ENCODE assay signal across 8 cellular contexts in genomic region chr16:75622762-75623605, GRCh38. TPM values are rescaled to one million over a fixed set of nuclear protein-coding genes. Genes with fewer than 3 reads are reported as not detected.
DNase-seq lines count a peak whose midpoint lies in the region; ATAC-seq and TF ChIP-seq lines count a peak whose summit lies in the region.

Gene ADAT1 (minus strand): TSS chr16:75623281. CDS start chr16:75620799, 2,482 bp downstream.

- H3K36me3 ChIP-seq in right lobe of liver: peaks cover 0 to 28% (median 6%) of the 10 kb centered on the region in 4 donors

- DNase-seq in CD1c-positive myeloid dendritic cell (ENCODE audit: extremely low spot score) (peak; percentile 99), NCI-H82 treated with DMSO at 0.1 percent for 48 hours (lab: John Stamatoyannopoulos, UW; ENCODE audit: unreplicated experiment) (peak; percentile 79), dorsolateral prefrontal cortex (peak; percentile 94 to 99 (median 98)), right lobe of liver (peak; percentile 98 to 99 (median 99))
- peak; percentile 99 for DNase-seq in activated CD4-positive, alpha-beta memory T cell treated with anti-CD3 and anti-CD28 coated beads for 36 hours
- DNase-seq in stimulated activated CD4-positive, alpha-beta T cell treated with anti-CD3 and anti-CD28 coated beads, Interleukin-4, amount 100 ng/mL, for 4 hours: peak; percentile 95 to 97

- H3K4me3 ChIP-seq in dorsolateral prefrontal cortex: peak within 1 kb of the TSS; percentile 60 to 98 (median 87)
- H3K4me3 ChIP-seq in right lobe of liver: peak within 1 kb of the TSS; percentile 71 to 86 (median 85)

- H3K27me3 Mint-ChIP-seq in activated CD4-positive, alpha-beta memory T cell treated with anti-CD3 and anti-CD28 coated beads for 36 hours: no peaks in the 10 kb centered on the region

- H3K4me1 Mint-ChIP-seq in activated CD4-positive, alpha-beta memory T cell treated with anti-CD3 and anti-CD28 coated beads for 36 hours (ENCODE audit: low read depth): peaks cover 52% of the 10 kb centered on the region

- intact Hi-C loops in activated CD4-positive, alpha-beta memory T cell treated with anti-CD3 and anti-CD28 coated beads for 36 hours (cut with micrococcal nuclease): loop anchor here (1.0 kb wide), 8 partner anchors 11 to 190 kb away; partner anchors contain the start of genes CFDP1, GABARAPL2, KARS1 and TERF2IP
- intact Hi-C loops in dorsolateral prefrontal cortex (cut with DNase I) (loop anchor here (1.0 to 2.0 kb wide), 5 partner anchors 24 to 158 kb away; partner anchors contain the start of genes GABARAPL2 (in 1 of the 2), KARS1 (in 1 of the 2), TERF2IP (in 1 of the 2) and TMEM170A (in 1 of the 2)), right lobe of liver (cut with DNase I) (no loop called here)

- TF ChIP-seq POLR2A in right lobe of liver (IDR thresholded peaks at IDR 0.05): peak; percentile 78

- TF ChIP-seq CTCF in dorsolateral prefrontal cortex (IDR thresholded peaks at IDR 0.05 in 54 of 56, conservative IDR thresholded peaks at IDR 0.05 in 2 of 56; ENCODE audit: low read depth in 1 of 56, partially characterized antibody in 56 of 56): peak in 39 of 56 donors; percentile 7 to 65 (median 34)
- TF ChIP-seq CTCF in right lobe of liver (IDR thresholded peaks at IDR 0.05): no peak

- H3K27ac Mint-ChIP-seq in activated CD4-positive, alpha-beta memory T cell treated with anti-CD3 and anti-CD28 coated beads for 36 hours: peak within 1 kb of the TSS; percentile 97

- H3K27ac ChIP-seq in dorsolateral prefrontal cortex (peak within 1 kb of the TSS; percentile 20 to 99 (median 90)), right lobe of liver (peak within 1 kb of the TSS; percentile 62 to 90 (median 81))

- peak within 1 kb of the TSS; percentile 96 for H3K4me3 Mint-ChIP-seq in activated CD4-positive, alpha-beta memory T cell treated with anti-CD3 and anti-CD28 coated beads for 36 hours

- CTCF ChIA-PET in activated CD4-positive, alpha-beta memory T cell treated with anti-CD3 and anti-CD28 coated beads for 36 hours (lab: Charles Lee): interaction anchor here (0.5 to 5.1 kb wide), 10 partner anchors 7 to 189 kb away, joined by 3 to 35 read pairs (median 4); partner anchors contain the start of genes GABARAPL2, KARS1, TERF2IP and TMEM170A

- no peaks in the 10 kb centered on the region for H3K9me3 ChIP-seq in right lobe of liver

- peaks cover 0 to 11% (median 4%) of the 10 kb centered on the region in 4 donors for H3K4me1 ChIP-seq in right lobe of liver

- peaks cover 54% of the 10 kb centered on the region for H3K36me3 Mint-ChIP-seq in activated CD4-positive, alpha-beta memory T cell treated with anti-CD3 and anti-CD28 coated beads for 36 hours

- POLR2A ChIA-PET in activated CD4-positive, alpha-beta memory T cell treated with anti-CD3 and anti-CD28 coated beads for 36 hours (lab: Charles Lee): interaction anchor here (0.8 to 3.7 kb wide), 8 partner anchors 15 to 189 kb away, joined by 4 to 83 read pairs (median 6); partner anchors contain the start of genes GABARAPL2, KARS1 and TERF2IP

- ATAC-seq in GM19438 (IDR thresholded peaks at IDR 0.05; ENCODE audit: low read depth, unreplicated experiment): peak; percentile 95
- ATAC-seq in HG03575 (IDR thresholded peaks at IDR 0.05; ENCODE audit: extremely low read depth, insufficient number of reproducible peaks, low FRiP score, unreplicated experiment): peak; percentile 43
- peak; percentile 95 to 97 (median 96) for ATAC-seq in right lobe of liver

- H3K9me3 Mint-ChIP-seq in activated CD4-positive, alpha-beta memory T cell treated with anti-CD3 and anti-CD28 coated beads for 36 hours: no peaks in the 10 kb centered on the region

- 2% methylated on average over 41 of the region's 62 CpGs for WGBS in right lobe of liver (ENCODE audit: insufficient coverage, low coverage, low lambda C conversion rate, missing lambda C conversion rate)

- H3K27me3 ChIP-seq in dorsolateral prefrontal cortex (no peaks in the 10 kb centered on the region), right lobe of liver (no peaks in the 10 kb centered on the region)

RNA-seq across cellular contexts. Expression of gene ADAT1, which starts in this region (rescaled TPM):
- 10 to 100 TPM; 39.9 to 40.2 TPM for total RNA-seq in activated CD4-positive, alpha-beta memory T cell treated with anti-CD3 and anti-CD28 coated beads for 36 hours
- total RNA-seq in dorsolateral prefrontal cortex: 10 to 100 TPM; 45.1 to 91.6 (median 59.6) TPM
- 10 to 100 TPM; 17.7 to 29.7 (median 20.7) TPM for total RNA-seq in right lobe of liver

Comparison
In these comparisons a context has a peak if more than half of its experiments do, and no peak if none do; other contexts are left out.
1. Peak in every context shown above with its lines: DNase-seq, ATAC-seq, H3K4me3 ChIP-seq and H3K27ac ChIP-seq.
2. ATAC-seq: peak in every context shown above with its lines; median percentile 96 in right lobe of liver; 95 in GM19438; 43 in HG03575.
3. CTCF ChIP-seq: peak in dorsolateral prefrontal cortex (39 of 56); none in right lobe of liver (0 of 4).
4. intact Hi-C loops: an anchor here in activated CD4-positive, alpha-beta memory T cell treated with anti-CD3 and anti-CD28 coated beads for 36 hours (1.0 kb wide) and dorsolateral prefrontal cortex (1.0 to 2.0 kb wide); none called in right lobe of liver.